Comparison of ENCODE assay signal across 12 cellular contexts in genomic region chr13:78420814-78421213, GRCh38.
DNase-seq lines count a peak whose midpoint lies in the region; ATAC-seq and TF ChIP-seq lines count a peak whose summit lies in the region.
"Had no signal": no experiment of that assay in that cellular context is flagged by ENCODE, and none has a peak within 500 bp of the region (broad histone marks: within the 10 kb centered on the region; RNA-seq: fewer than 3 reads in every experiment).

No MANE protein-coding gene starts in this region.

- peak; percentile 90 for ATAC-seq in GM18502 (IDR thresholded peaks at IDR 0.05; ENCODE audit: poor library complexity, unreplicated experiment)
- peak; percentile 95 for ATAC-seq in GM19463 (IDR thresholded peaks at IDR 0.05; ENCODE audit: unreplicated experiment)
- ATAC-seq in HG02885 (IDR thresholded peaks at IDR 0.05; ENCODE audit: poor library complexity, unreplicated experiment), result peak; percentile 99
- no peak for ATAC-seq in HG03571 (IDR thresholded peaks at IDR 0.05; ENCODE audit: unreplicated experiment)

- no peaks in the 10 kb centered on the region for H3K9me3 ChIP-seq in sigmoid colon
- H3K9me3 ChIP-seq: ovary had no signal

- H3K4me1 ChIP-seq in sigmoid colon, result no peaks in the 10 kb centered on the region

- TF ChIP-seq EP300 in sigmoid colon (IDR thresholded peaks at IDR 0.05), result no peak

- 79 to 84% methylated on average over 4 of the region's 4 CpGs for WGBS in sigmoid colon, 2 donors

- intact Hi-C loops in sigmoid colon (cut with DNase I), result no loop called here

- no peak for TF ChIP-seq POLR2A in sigmoid colon (IDR thresholded peaks at IDR 0.05)

- no peak overlapping the region for H3K27ac ChIP-seq in sigmoid colon
- H3K27ac ChIP-seq: ovary had no signal

- no peak overlapping the region for H3K4me3 ChIP-seq in sigmoid colon
- H3K4me3 ChIP-seq: ovary had no signal

- peak; percentile 44 for DNase-seq in NCI-H226
- no peak for DNase-seq in NCI-H146 treated with DMSO at 0.1 percent for 48 hours (lab: John Stamatoyannopoulos, UW; ENCODE audit: unreplicated experiment)
- DNase-seq in ureter (ENCODE audit: low spot score), result no peak
- no peak for DNase-seq in sigmoid colon
- DNase-seq: activated T-cell treated with anti-CD3 and anti-CD28 coated beads, Interleukin-2, amount 50 U/mL, for 48 hours; DMS79 treated with DMSO at 0.1 percent for 48 hours; NCI-H2081 treated with DMSO at 0.1 percent for 48 hours; ovary had no signal

- no peak for TF ChIP-seq CTCF in sigmoid colon (IDR thresholded peaks at IDR 0.05)

- no peaks in the 10 kb centered on the region for H3K27me3 ChIP-seq in sigmoid colon
- H3K27me3 ChIP-seq: ovary had no signal

- H3K36me3 ChIP-seq in sigmoid colon, result no peaks in the 10 kb centered on the region
- H3K36me3 ChIP-seq: ovary had no signal
